In genomic region chr6:113645986-113646385, GRCh38 we compare ENCODE assay signal across 21 cellular contexts.
DNase-seq lines count a peak whose midpoint lies in the region; ATAC-seq, FAIRE-seq and TF ChIP-seq lines count a peak whose summit lies in the region.
"Had no signal": no experiment of that assay in that cellular context is flagged by ENCODE, and none has a peak within 500 bp of the region (broad histone marks: within the 10 kb centered on the region; RNA-seq: fewer than 3 reads in every experiment).

No MANE protein-coding gene starts in this region.

- in situ Hi-C loops in GM23248 (cut with MboI) (no loop called here), GM12878 (cut with MboI) (loop anchor here (25.0 kb wide), 2 partner anchors 1809 to 1909 kb away; no protein-coding TSS in a partner anchor)

- intact Hi-C loops in GM12878 (cut with micrococcal nuclease; ENCODE audit: unreplicated experiment) = loop anchor here (2.0 to 10.0 kb wide), 4 partner anchors 17 to 319 kb away; no protein-coding TSS in a partner anchor

- no peaks in the 10 kb centered on the region for H3K9me2 ChIP-seq in GM23248 (ENCODE audit: insufficient read depth)

- H3K27me3 ChIP-seq in GM23248 (replicated peaks; ENCODE audit: insufficient read depth) = no peaks in the 10 kb centered on the region
- H3K27me3 ChIP-seq in GM12878 (replicated peaks in 1 of 2; ENCODE audit: control insufficient read depth in 2 of 2, insufficient read depth in 2 of 2, low read length in 1 of 2) = no peaks in the 10 kb centered on the region
- no peaks in the 10 kb centered on the region for H3K27me3 ChIP-seq in keratinocyte (ENCODE audit: control insufficient read depth, extremely low read depth, insufficient read depth, low read length)
- no peaks in the 10 kb centered on the region for H3K27me3 ChIP-seq in suprapubic skin
- H3K27me3 ChIP-seq: ascending aorta had no signal

- TF ChIP-seq CTCF in GM12878 (IDR thresholded peaks at IDR 0.05 in 2 of 3, conservative IDR thresholded peaks at IDR 0.05 in 1 of 3; ENCODE audit: control insufficient read depth in 2 of 3, extremely low read depth in 1 of 3, insufficient read depth in 1 of 3, low read depth in 3 of 3, low read length in 3 of 3) = no peak
- TF ChIP-seq CTCF in keratinocyte (optimal IDR thresholded peaks at IDR 0.05 in 1 of 3, IDR thresholded peaks at IDR 0.05 in 1 of 3, conservative IDR thresholded peaks at IDR 0.05 in 1 of 3; ENCODE audit: extremely low read depth in 1 of 3, insufficient read depth in 2 of 3, low read length in 3 of 3) = no peak
- TF ChIP-seq CTCF in suprapubic skin (IDR thresholded peaks at IDR 0.05) = no peak

- H3K36me3 ChIP-seq in GM23248 (ENCODE audit: low read depth) (no peaks in the 10 kb centered on the region), GM12878 (ENCODE audit: control insufficient read depth in 2 of 2, insufficient read depth in 2 of 2, low read length in 1 of 2) (no peaks in the 10 kb centered on the region), keratinocyte (ENCODE audit: control insufficient read depth in 2 of 2, extremely low read depth in 1 of 2, insufficient read depth in 2 of 2, low read length in 2 of 2) (no peaks in the 10 kb centered on the region), suprapubic skin (no peaks in the 10 kb centered on the region)
- H3K36me3 ChIP-seq: ascending aorta had no signal

- POLR2A ChIA-PET in GM12878 (lab: Charles Lee) = interaction anchor here (0.7 to 9.3 kb wide), 7 partner anchors 15 to 233 kb away, joined by 3 to 304 read pairs (median 10); no protein-coding TSS in a partner anchor

- BruUV-seq in GM12878 (replicated peaks; lab: Mats Ljungman, UMichigan) = no TSS peak

- no peak for TF ChIP-seq RAD21 in GM12878 (IDR thresholded peaks at IDR 0.05; ENCODE audit: insufficient read depth, low read depth, low read length)

- peaks cover 26% of the 10 kb centered on the region for H3F3A ChIP-seq in GM23248 (ENCODE audit: insufficient read depth)

- H3K9me3 ChIP-seq in GM23248 (ENCODE audit: low read depth) (no peaks in the 10 kb centered on the region), GM12878 (replicated peaks; ENCODE audit: control insufficient read depth, insufficient read depth, low read length) (no peaks in the 10 kb centered on the region), keratinocyte (ENCODE audit: control insufficient read depth, low read depth, low read length) (no peaks in the 10 kb centered on the region), suprapubic skin (no peaks in the 10 kb centered on the region)
- H3K9me3 ChIP-seq: ascending aorta had no signal

- no peaks in the 10 kb centered on the region for H3K9me1 ChIP-seq in keratinocyte (ENCODE audit: control insufficient read depth, extremely low read depth, insufficient read depth, low read length)

- H3K79me2 ChIP-seq in GM23248 (ENCODE audit: insufficient read depth) = no peaks in the 10 kb centered on the region
- H3K79me2 ChIP-seq in GM12878 (ENCODE audit: control insufficient read depth, insufficient read depth, low read length) = peaks cover 11% of the 10 kb centered on the region
- H3K79me2 ChIP-seq in keratinocyte (ENCODE audit: control insufficient read depth, insufficient read depth, low read length) = no peaks in the 10 kb centered on the region

- CTCF ChIA-PET in GM12878 (lab: Yijun Ruan, JAX) = interaction anchor here (0.9 to 9.3 kb wide), 10 partner anchors 10 to 339 kb away, joined by 3 to 146 read pairs (median 6); no protein-coding TSS in a partner anchor

- no peaks in the 10 kb centered on the region for H4K20me1 ChIP-seq in GM23248 (ENCODE audit: insufficient read depth)
- H4K20me1 ChIP-seq in GM12878 (ENCODE audit: control insufficient read depth, insufficient read depth) = no peaks in the 10 kb centered on the region
- no peaks in the 10 kb centered on the region for H4K20me1 ChIP-seq in keratinocyte (ENCODE audit: control insufficient read depth, extremely low read depth, insufficient read depth, low read length)

- no peak for TF ChIP-seq POLR2A in GM12878 (IDR thresholded peaks at IDR 0.05; ENCODE audit: low read depth, low read length)
- TF ChIP-seq POLR2A in suprapubic skin (IDR thresholded peaks at IDR 0.05) = no peak

- peak overlapping the region; percentile 0 for H3K4me2 ChIP-seq in GM23248 (ENCODE audit: unreplicated experiment)
- no peak overlapping the region for H3K4me2 ChIP-seq in GM12878 (ENCODE audit: control insufficient read depth, insufficient read depth)
- peak overlapping the region; percentile 75 for H3K4me2 ChIP-seq in keratinocyte (ENCODE audit: control insufficient read depth, extremely low read depth, insufficient read depth, low read depth, low read length)

- dilution Hi-C loops in keratinocyte (cut with MboI; ENCODE audit: extremely low pct_ligation_motif_present, low sequenced_read_pairs) = no loop called here

- H2AFZ ChIP-seq in GM23248 = no peak overlapping the region
- no peak overlapping the region for H2AFZ ChIP-seq in GM12878 (ENCODE audit: control insufficient read depth, low read depth, low read length)
- H2AFZ ChIP-seq in keratinocyte (ENCODE audit: control insufficient read depth, low read length) = no peak overlapping the region

- H3K27ac ChIP-seq in GM23248 (peak overlapping the region; percentile 89), GM12878 (ENCODE audit: control insufficient read depth, insufficient read depth) (peak overlapping the region; percentile 89), keratinocyte (ENCODE audit: control insufficient read depth, insufficient read depth, low read length) (peak overlapping the region; percentile 96), suprapubic skin (peak overlapping the region; percentile 77)
- H3K27ac ChIP-seq: ascending aorta, SK-N-MC had no signal

- FAIRE-seq in GM12878 (lab: Jason Lieb, UNC) = no peak
- FAIRE-seq in keratinocyte (lab: Jason Lieb, UNC) = peak; percentile 39

- TF ChIP-seq EP300 in GM12878 (IDR thresholded peaks at IDR 0.05; ENCODE audit: borderline replicate concordance in 1 of 2, control insufficient read depth in 1 of 2, low read depth in 2 of 2, low read length in 2 of 2) (no peak), suprapubic skin (IDR thresholded peaks at IDR 0.05) (no peak)

- 95 to 96% methylated on average over 3 of the region's 3 CpGs for WGBS in GM23248 (ENCODE audit: low coverage in 1 of 2, low lambda C conversion rate in 2 of 2, missing lambda C conversion rate in 2 of 2), 2 experiments
- 45% methylated on average over 3 of the region's 3 CpGs for WGBS in GM12878 (ENCODE audit: insufficient coverage, insufficient replicate concordance, low lambda C conversion rate, missing lambda C conversion rate)
- WGBS in suprapubic skin = 74% methylated on average over 3 of the region's 3 CpGs

- SMC1A ChIA-PET in GM12878 (lab: Charles Lee; ENCODE audit: uncharacterized antibody, unreplicated experiment) = interaction anchor here (0.6 to 10.5 kb wide), 16 partner anchors 15 to 1799 kb away, joined by 3 to 489 read pairs (median 5); no protein-coding TSS in a partner anchor

- H3K4me3 ChIP-seq in GM23248 (no peak overlapping the region), GM12878 (no peak overlapping the region), keratinocyte (ENCODE audit: control insufficient read depth in 2 of 3, extremely low read depth in 1 of 3, insufficient read depth in 2 of 3, low read depth in 1 of 3, low read length in 3 of 3) (no peak overlapping the region), suprapubic skin (no peak overlapping the region)
- H3K4me3 ChIP-seq: ascending aorta, SK-N-MC had no signal

- no peak for ATAC-seq in GM12878

- DNase-seq in GM23248 (no peak), GM12878 (ENCODE audit: low read depth, low spot score) (no peak), keratinocyte (ENCODE audit: low read depth, low spot score) (no peak), suprapubic skin (ENCODE audit: low spot score in 2 of 2) (no peak), DMS153 (lab: John Stamatoyannopoulos, UW) (no peak), HuH-7.5 (ENCODE audit: low spot score) (no peak), NCI-H1105 treated with DMSO at 0.1 percent for 48 hours (lab: John Stamatoyannopoulos, UW) (no peak)
- DNase-seq in activated effector memory CD4-positive, alpha-beta T cell treated with anti-CD3 and anti-CD28 coated beads, Interleukin-2, amount 50 U/mL, for 16 hours = no peak
- DNase-seq: activated CD4-positive, alpha-beta memory T cell treated with anti-CD3 and anti-CD28 coated beads, Interleukin-2, amount 10 ng/mL, durations not matched to agents 7 days and 5 days; activated CD4-positive, CD25-positive, alpha-beta regulatory T cell; activated naive CD4-positive, alpha-beta T cell treated with Interleukin-2 at 50 U/mL for 16 hours; activated T-cell treated with anti-CD3 and anti-CD28 coated beads, Interleukin-2, amount 50 U/mL, for 1 hour; CD8-positive, alpha-beta memory T cell; cortex of kidney; DND-41; NCI-H1436 treated with DMSO at 0.1 percent for 48 hours; NCI-H82; nephron progenitor cell; stimulated activated CD4-positive, alpha-beta T cell treated with anti-CD3 and anti-CD28 coated beads, Interleukin-12 subunit alpha, Interleukin-12 subunit beta, amount 100 ng/mL, for 4 hours had no signal

- H3K4me1 ChIP-seq in GM23248 (ENCODE audit: insufficient read depth) = peaks cover 18% of the 10 kb centered on the region
- H3K4me1 ChIP-seq in GM12878 (ENCODE audit: control insufficient read depth, insufficient read depth, low read length) = peaks cover 61% of the 10 kb centered on the region
- peaks cover 64% of the 10 kb centered on the region for H3K4me1 ChIP-seq in keratinocyte (ENCODE audit: control insufficient read depth, extremely low read depth, insufficient read depth, low read length)
- H3K4me1 ChIP-seq in suprapubic skin = peaks cover 38% of the 10 kb centered on the region
- H3K4me1 ChIP-seq: ascending aorta had no signal

- H3K9ac ChIP-seq in GM23248 (no peak overlapping the region), GM12878 (ENCODE audit: control insufficient read depth, insufficient read depth, low read length) (peak overlapping the region; percentile 58), keratinocyte (ENCODE audit: control insufficient read depth, extremely low read depth, insufficient read depth, low read length) (peak overlapping the region; percentile 72)

- RAD21 ChIA-PET in GM12878 (lab: Charles Lee; ENCODE audit: unreplicated experiment) = interaction anchor here (0.9 to 10.5 kb wide), 15 partner anchors 8 to 234 kb away, joined by 3 to 395 read pairs (median 6); no protein-coding TSS in a partner anchor
